Comparison of ENCODE assay signal across 21 cellular contexts in genomic region chr5:102927007-102927406, GRCh38.
"Had no signal": no experiment of that assay in that cellular context is flagged by ENCODE, and none has a peak within 500 bp of the region (broad histone marks: within the 10 kb centered on the region; RNA-seq: fewer than 3 reads in every experiment).

No MANE protein-coding gene starts in this region.

- H3K79me2 ChIP-seq: hepatocyte had no signal

- H3K9me3 ChIP-seq: colonic mucosa, esophagus muscularis mucosa, gastroesophageal sphincter, heart left ventricle, left lung, lower lobe of right lung had no signal

- H2AFZ ChIP-seq: hepatocyte had no signal

- H3K27me3 ChIP-seq: colonic mucosa, esophagus muscularis mucosa, foreskin keratinocyte, gastroesophageal sphincter, heart left ventricle, hepatocyte, left lung had no signal

- H3K4me1 ChIP-seq: colonic mucosa, foreskin keratinocyte, left lung had no signal

- DNase-seq: colonic mucosa; cortex of kidney; effector CD8-positive, alpha-beta T cell; effector memory CD8-positive, alpha-beta T cell; endodermal cell; foreskin keratinocyte; heart left ventricle; hypothalamus; immature natural killer cell; islet precursor cell; left cardiac atrium; left lung; left ventricle myocardium superior; lower lobe of right lung; mesendoderm; midbrain; naive thymus-derived CD4-positive, alpha-beta T cell had no signal

- H3K36me3 ChIP-seq: colonic mucosa had no signal

- H3K27ac ChIP-seq: colonic mucosa, epithelial cell of prostate, esophagus muscularis mucosa, foreskin keratinocyte, gastroesophageal sphincter, heart left ventricle, hepatocyte, left lung, lower lobe of right lung had no signal

- H3K4me3 ChIP-seq: colonic mucosa, esophagus muscularis mucosa, gastroesophageal sphincter, heart left ventricle, hepatocyte, left lung, lower lobe of right lung had no signal

- H3K4me2 ChIP-seq: hepatocyte had no signal
